10 cellular contexts compared by ENCODE assay signal in the genomic region with DNA sequence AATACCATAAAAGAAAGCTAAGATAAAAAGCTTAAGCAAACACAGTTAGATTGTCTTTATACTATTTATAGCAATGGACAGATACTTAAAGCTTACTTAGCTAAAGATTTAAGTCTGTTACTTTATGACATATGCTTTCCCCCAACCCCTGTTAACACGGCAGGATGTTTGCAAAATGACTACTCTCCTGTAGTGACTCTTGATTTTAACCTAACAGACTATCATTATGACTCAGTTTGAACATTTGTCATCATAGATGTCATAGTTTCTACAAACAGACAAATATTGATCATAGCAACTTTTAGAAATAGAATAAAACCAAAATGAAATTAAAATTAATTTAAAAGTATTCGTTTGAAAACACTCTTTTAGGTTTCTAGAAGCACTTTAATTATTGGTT. TPM values are rescaled to one million over a fixed set of nuclear protein-coding genes. Genes with fewer than 3 reads are reported as not detected.
DNase-seq lines count a peak whose midpoint lies in the region; ATAC-seq and TF ChIP-seq lines count a peak whose summit lies in the region.
"Had no signal": no experiment of that assay in that cellular context is flagged by ENCODE, and none has a peak within 500 bp of the region (broad histone marks: within the 10 kb centered on the region; RNA-seq: fewer than 3 reads in every experiment).

No MANE protein-coding gene starts in this region.

- intact Hi-C loops in activated naive CD4-positive, alpha-beta T cell treated with anti-CD3 and anti-CD28 coated beads for 36 hours (cut with micrococcal nuclease), result loop anchor here (1.0 to 2.0 kb wide), 4 partner anchors 8 to 86 kb away; a partner anchor contains a TSS
- intact Hi-C loops in ascending aorta (cut with DNase I), result no loop called here

- no peak overlapping the region for H3K4me3 ChIP-seq in ascending aorta
- H3K4me3 ChIP-seq in CD8-positive, alpha-beta memory T cell (ENCODE audit: low read length), result no peak overlapping the region

- no peak overlapping the region for H3K27ac Mint-ChIP-seq in activated naive CD4-positive, alpha-beta T cell treated with anti-CD3 and anti-CD28 coated beads for 36 hours
- peak overlapping the region; percentile 92 for H3K27ac Mint-ChIP-seq in stimulated activated effector memory CD8-positive, alpha-beta T cell treated with anti-CD3 and anti-CD28 coated beads, Interleukin-12 subunit alpha, Interleukin-12 subunit beta, amount 100 ng/mL, for 72 hours
- H3K27ac Mint-ChIP-seq in CD8-positive, alpha-beta memory T cell, result no peak overlapping the region
- H3K27ac Mint-ChIP-seq: CD14-positive monocyte had no signal

- no peaks in the 10 kb centered on the region for H3K27me3 ChIP-seq in ascending aorta
- H3K27me3 ChIP-seq in CD8-positive, alpha-beta memory T cell (ENCODE audit: insufficient read depth, low read length, poor library complexity, severe bottlenecking), result no peaks in the 10 kb centered on the region

- no peaks in the 10 kb centered on the region for H3K4me1 ChIP-seq in ascending aorta
- H3K4me1 ChIP-seq in CD8-positive, alpha-beta memory T cell (ENCODE audit: insufficient read depth, low read length), result no peaks in the 10 kb centered on the region

- H3K36me3 Mint-ChIP-seq in activated naive CD4-positive, alpha-beta T cell treated with anti-CD3 and anti-CD28 coated beads for 36 hours (ENCODE audit: low read depth), result no peaks in the 10 kb centered on the region
- no peaks in the 10 kb centered on the region for H3K36me3 Mint-ChIP-seq in stimulated activated effector memory CD8-positive, alpha-beta T cell treated with anti-CD3 and anti-CD28 coated beads, Interleukin-12 subunit alpha, Interleukin-12 subunit beta, amount 100 ng/mL, for 72 hours
- H3K36me3 Mint-ChIP-seq in CD8-positive, alpha-beta memory T cell, result no peaks in the 10 kb centered on the region
- H3K36me3 Mint-ChIP-seq: CD14-positive monocyte had no signal

- DNase-seq in activated naive CD4-positive, alpha-beta T cell treated with anti-CD3 and anti-CD28 coated beads for 36 hours, result peak; percentile 70
- no peak for DNase-seq in activated naive CD4-positive, alpha-beta T cell (lab: John Stamatoyannopoulos, UW)
- DNase-seq in OCI-M1 (lab: John Stamatoyannopoulos, UW) (peak; percentile 37), SIG-M5 (lab: John Stamatoyannopoulos, UW) (no peak), ascending aorta (ENCODE audit: low spot score in 2 of 2) (no peak)
- no peak for DNase-seq in stimulated activated effector memory CD8-positive, alpha-beta T cell treated with anti-CD3 and anti-CD28 coated beads, Interleukin-12 subunit alpha, Interleukin-12 subunit beta, amount 100 ng/mL, for 72 hours (ENCODE audit: low spot score in 2 of 2)
- no peak for DNase-seq in CD8-positive, alpha-beta memory T cell
- DNase-seq: activated T-cell treated with anti-CD3 and anti-CD28 coated beads for 4 hours had no signal

- no peaks in the 10 kb centered on the region for H3K9me3 ChIP-seq in ascending aorta
- H3K9me3 ChIP-seq in CD8-positive, alpha-beta memory T cell (ENCODE audit: low read length), result no peaks in the 10 kb centered on the region

- H3K4me3 Mint-ChIP-seq in activated naive CD4-positive, alpha-beta T cell treated with anti-CD3 and anti-CD28 coated beads for 36 hours, result no peak overlapping the region
- no peak overlapping the region for H3K4me3 Mint-ChIP-seq in stimulated activated effector memory CD8-positive, alpha-beta T cell treated with anti-CD3 and anti-CD28 coated beads, Interleukin-12 subunit alpha, Interleukin-12 subunit beta, amount 100 ng/mL, for 72 hours
- no peak overlapping the region for H3K4me3 Mint-ChIP-seq in CD8-positive, alpha-beta memory T cell
- H3K4me3 Mint-ChIP-seq: CD14-positive monocyte had no signal

- peaks cover 2% of the 10 kb centered on the region for H3K4me1 Mint-ChIP-seq in activated naive CD4-positive, alpha-beta T cell treated with anti-CD3 and anti-CD28 coated beads for 36 hours (ENCODE audit: low read depth)
- H3K4me1 Mint-ChIP-seq in stimulated activated effector memory CD8-positive, alpha-beta T cell treated with anti-CD3 and anti-CD28 coated beads, Interleukin-12 subunit alpha, Interleukin-12 subunit beta, amount 100 ng/mL, for 72 hours, result peaks cover 6% of the 10 kb centered on the region
- H3K4me1 Mint-ChIP-seq in CD8-positive, alpha-beta memory T cell, result no peaks in the 10 kb centered on the region
- H3K4me1 Mint-ChIP-seq: CD14-positive monocyte had no signal

- peaks cover 2% of the 10 kb centered on the region for H3K27me3 Mint-ChIP-seq in activated naive CD4-positive, alpha-beta T cell treated with anti-CD3 and anti-CD28 coated beads for 36 hours (ENCODE audit: low read depth)
- H3K27me3 Mint-ChIP-seq in CD8-positive, alpha-beta memory T cell, result peaks cover 9 to 43% of the 10 kb centered on the region in 2 donors

- CTCF ChIA-PET in activated naive CD4-positive, alpha-beta T cell treated with anti-CD3 and anti-CD28 coated beads for 36 hours (lab: Charles Lee), result interaction anchor here (1.2 kb wide), 1 partner anchor 48 kb away, joined by 3 read pairs; no protein-coding TSS in a partner anchor
- CTCF ChIA-PET in CD8-positive, alpha-beta memory T cell (lab: Charles Lee), result interaction anchor here (1.6 kb wide), 1 partner anchor 8 kb away, joined by 3 read pairs; a partner anchor contains a TSS

- TF ChIP-seq CTCF in ascending aorta (IDR thresholded peaks at IDR 0.05), result no peak

- H3K36me3 ChIP-seq in ascending aorta, result no peaks in the 10 kb centered on the region
- H3K36me3 ChIP-seq in CD8-positive, alpha-beta memory T cell (ENCODE audit: insufficient read depth, low read length), result no peaks in the 10 kb centered on the region

- POLR2A ChIA-PET in CD8-positive, alpha-beta memory T cell (lab: Charles Lee), result no interaction called here

- H3K9me3 Mint-ChIP-seq in activated naive CD4-positive, alpha-beta T cell treated with anti-CD3 and anti-CD28 coated beads for 36 hours, result no peaks in the 10 kb centered on the region
- no peaks in the 10 kb centered on the region for H3K9me3 Mint-ChIP-seq in stimulated activated effector memory CD8-positive, alpha-beta T cell treated with anti-CD3 and anti-CD28 coated beads, Interleukin-12 subunit alpha, Interleukin-12 subunit beta, amount 100 ng/mL, for 72 hours
- no peaks in the 10 kb centered on the region for H3K9me3 Mint-ChIP-seq in CD8-positive, alpha-beta memory T cell
- H3K9me3 Mint-ChIP-seq: CD14-positive monocyte had no signal

- ATAC-seq in HG02759 (IDR thresholded peaks at IDR 0.05; ENCODE audit: unreplicated experiment), result peak; percentile 97
- peak; percentile 100 for ATAC-seq in stimulated activated effector memory CD8-positive, alpha-beta T cell treated with anti-CD3 and anti-CD28 coated beads, Interleukin-12 subunit alpha, Interleukin-12 subunit beta, amount 100 ng/mL, for 72 hours

- no peak overlapping the region for H3K27ac ChIP-seq in ascending aorta
- H3K27ac ChIP-seq in CD8-positive, alpha-beta memory T cell (ENCODE audit: low read depth, low read length), result no peak overlapping the region

RNA-seq across cellular contexts. Expression of a gene that starts 7.8 kb away (rescaled TPM):
- total RNA-seq in activated naive CD4-positive, alpha-beta T cell treated with anti-CD3 and anti-CD28 coated beads for 36 hours, result 10 to 100 TPM; 64.5 to 69.4 TPM
- 21.9 TPM for total RNA-seq in ascending aorta
- total RNA-seq in CD8-positive, alpha-beta memory T cell, result 10 to 100 TPM; 80.2 to 80.4 TPM
- polyA plus RNA-seq in CD8-positive, alpha-beta memory T cell, result 61.4 TPM

RNA-seq across cellular contexts. Expression of a gene that starts 12.5 kb away (rescaled TPM):
- 10 to 100 TPM; 28.2 to 32.1 TPM for total RNA-seq in activated naive CD4-positive, alpha-beta T cell treated with anti-CD3 and anti-CD28 coated beads for 36 hours
- total RNA-seq in ascending aorta, result 50.1 TPM
- 10 to 100 TPM; 87.8 to 97.3 TPM for total RNA-seq in CD8-positive, alpha-beta memory T cell
- 39.3 TPM for polyA plus RNA-seq in CD8-positive, alpha-beta memory T cell

RNA-seq across cellular contexts. Expression of a gene that starts 36.9 kb away (rescaled TPM):
- total RNA-seq in activated naive CD4-positive, alpha-beta T cell treated with anti-CD3 and anti-CD28 coated beads for 36 hours, result not detected
- total RNA-seq in ascending aorta, result not detected
- under 1 TPM in 1 of 2 experiments, not detected in 1; 0.22 TPM for total RNA-seq in CD8-positive, alpha-beta memory T cell
- not detected for polyA plus RNA-seq in CD8-positive, alpha-beta memory T cell

Comparison
In these comparisons a context has a peak if more than half of its experiments do, and no peak if none do; other contexts are left out.
1. DNase-seq: peak in activated naive CD4-positive, alpha-beta T cell treated with anti-CD3 and anti-CD28 coated beads for 36 hours (single experiment) and OCI-M1 (single experiment); none in activated naive CD4-positive, alpha-beta T cell (0 of 4), stimulated activated effector memory CD8-positive, alpha-beta T cell treated with anti-CD3 and anti-CD28 coated beads, Interleukin-12 subunit alpha, Interleukin-12 subunit beta, amount 100 ng/mL, for 72 hours (0 of 2), SIG-M5 (single experiment), ascending aorta (0 of 2) and CD8-positive, alpha-beta memory T cell (0 of 5).